Comparison of ENCODE assay signal across 24 cellular contexts in the genomic region with DNA sequence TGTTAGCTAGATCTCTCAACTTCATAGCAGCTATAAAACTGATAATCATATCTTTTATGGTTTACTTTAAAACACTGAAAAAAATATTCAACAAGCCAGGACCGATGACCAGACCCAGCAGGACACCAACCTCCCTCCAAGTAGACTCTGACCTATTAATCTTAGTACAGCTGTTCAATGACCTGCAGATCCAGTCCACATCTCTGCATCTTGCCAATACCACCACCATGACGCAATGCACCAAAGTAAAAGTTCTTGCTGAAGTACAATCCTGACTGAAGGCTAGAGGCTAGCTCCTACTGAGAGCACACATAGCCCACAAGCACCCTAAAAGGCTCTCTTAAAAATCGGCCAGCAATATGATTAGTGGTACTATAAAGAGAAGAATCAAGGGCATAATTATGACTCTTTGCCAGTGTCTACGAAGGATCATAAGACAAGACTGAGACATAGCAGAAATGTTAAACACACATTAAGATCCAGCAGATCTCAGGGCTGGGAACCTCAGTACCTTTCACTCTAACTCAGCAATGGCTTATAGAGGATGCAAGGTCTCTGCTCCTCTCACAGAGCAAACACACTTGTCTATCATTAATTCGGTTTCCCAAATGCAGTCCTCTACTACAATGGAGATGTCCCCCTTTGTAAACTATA. TPM values are rescaled to one million over a fixed set of nuclear protein-coding genes. Genes with fewer than 3 reads are reported as not detected.
DNase-seq lines count a peak whose midpoint lies in the region; ATAC-seq and TF ChIP-seq lines count a peak whose summit lies in the region.
"Had no signal": no experiment of that assay in that cellular context is flagged by ENCODE, and none has a peak within 500 bp of the region (broad histone marks: within the 10 kb centered on the region; RNA-seq: fewer than 3 reads in every experiment).

No MANE protein-coding gene starts in this region.

- ATAC-seq in GM19455 (IDR thresholded peaks at IDR 0.05; ENCODE audit: unreplicated experiment): no peak
- ATAC-seq: activated T-cell treated with anti-CD3 and anti-CD28 coated beads, Interleukin-2, amount 50 U/mL, for 72 hours; effector memory CD8-positive, alpha-beta T cell; natural killer cell treated with Interleukin-12 subunit alpha and Interleukin-12 subunit beta and Interleukin-15 and Interleukin-18, amount 100 ng/mL, for 72 hours; Right ventricle myocardium inferior had no signal

- H2AFZ ChIP-seq in OCI-LY3 (ENCODE audit: low read depth, low read length): no peak overlapping the region

- H3K4me1 Mint-ChIP-seq in CD8-positive, alpha-beta memory T cell: peaks cover 48 to 87% (median 78%) of the 10 kb centered on the region in 3 donors

- no peaks in the 10 kb centered on the region for H3K36me3 ChIP-seq in CD8-positive, alpha-beta memory T cell (ENCODE audit: insufficient read depth, low read length)
- peaks cover 20% of the 10 kb centered on the region for H3K36me3 ChIP-seq in OCI-LY3 (replicated peaks; ENCODE audit: low read depth, low read length)
- H3K36me3 ChIP-seq: esophagus muscularis mucosa, ovary had no signal

- peak overlapping the region; percentile 4 to 90 (median 20) for H3K27ac Mint-ChIP-seq in CD8-positive, alpha-beta memory T cell
- H3K27ac Mint-ChIP-seq: activated naive CD4-positive, alpha-beta T cell treated with anti-CD3 and anti-CD28 coated beads, Interleukin-2, amount 50 U/mL, for 72 hours; activated T-cell treated with anti-CD3 and anti-CD28 coated beads, Interleukin-2, amount 50 U/mL, for 72 hours; natural killer cell treated with Interleukin-12 subunit alpha and Interleukin-12 subunit beta and Interleukin-15 and Interleukin-18, amount 100 ng/mL, for 72 hours had no signal

- no peaks in the 10 kb centered on the region for H3K9me3 ChIP-seq in CD8-positive, alpha-beta memory T cell (ENCODE audit: low read length)
- no peaks in the 10 kb centered on the region for H3K9me3 ChIP-seq in OCI-LY3 (ENCODE audit: insufficient read depth, low read length)
- H3K9me3 ChIP-seq: esophagus muscularis mucosa, ovary, sigmoid colon, testis had no signal

- H3K4me2 ChIP-seq in OCI-LY3 (ENCODE audit: low read length): peak overlapping the region; percentile 36

- no peaks in the 10 kb centered on the region for H3K9me3 Mint-ChIP-seq in CD8-positive, alpha-beta memory T cell
- H3K9me3 Mint-ChIP-seq: activated naive CD4-positive, alpha-beta T cell treated with anti-CD3 and anti-CD28 coated beads, Interleukin-2, amount 50 U/mL, for 72 hours; activated T-cell treated with anti-CD3 and anti-CD28 coated beads, Interleukin-2, amount 50 U/mL, for 72 hours; effector memory CD8-positive, alpha-beta T cell; natural killer cell treated with Interleukin-12 subunit alpha and Interleukin-12 subunit beta and Interleukin-15 and Interleukin-18, amount 100 ng/mL, for 72 hours had no signal

- no peak overlapping the region for H3K4me3 ChIP-seq in CD8-positive, alpha-beta memory T cell (ENCODE audit: low read length)
- H3K4me3 ChIP-seq in OCI-LY3 (ENCODE audit: low read length) (peak overlapping the region; percentile 9; the same call in 1 of the 2 replicates), fibroblast of pulmonary artery (replicated peaks; ENCODE audit: low read depth, low read length) (no peak overlapping the region)
- H3K4me3 ChIP-seq: esophagus muscularis mucosa, ovary, sigmoid colon, testis had no signal

- H3K4me1 ChIP-seq in CD8-positive, alpha-beta memory T cell (ENCODE audit: insufficient read depth, low read length): peaks cover 9% of the 10 kb centered on the region
- peaks cover 39% of the 10 kb centered on the region for H3K4me1 ChIP-seq in OCI-LY3 (ENCODE audit: low read length)
- H3K4me1 ChIP-seq: testis had no signal

- H3K79me2 ChIP-seq in OCI-LY3 (ENCODE audit: low read length): peaks cover 85% of the 10 kb centered on the region

- H3K27me3 ChIP-seq in CD8-positive, alpha-beta memory T cell (ENCODE audit: insufficient read depth, low read length, poor library complexity, severe bottlenecking): no peaks in the 10 kb centered on the region
- no peaks in the 10 kb centered on the region for H3K27me3 ChIP-seq in OCI-LY3 (ENCODE audit: low read depth, low read length)
- H3K27me3 ChIP-seq: esophagus muscularis mucosa, ovary, testis had no signal

- TF ChIP-seq CTCF in OCI-LY3 (IDR thresholded peaks at IDR 0.05; ENCODE audit: low read depth, low read length): no peak
- TF ChIP-seq CTCF in fibroblast of pulmonary artery (IDR thresholded peaks at IDR 0.05; ENCODE audit: low read length, missing control alignments): no peak

- H3K27ac ChIP-seq in CD8-positive, alpha-beta memory T cell (ENCODE audit: low read depth, low read length): no peak overlapping the region
- H3K27ac ChIP-seq in OCI-LY3 (ENCODE audit: low read length): peak overlapping the region; percentile 18
- H3K27ac ChIP-seq: esophagus muscularis mucosa, ovary, sigmoid colon, testis had no signal

- no peak overlapping the region for H3K9ac ChIP-seq in OCI-LY3 (ENCODE audit: low read length)

- peaks cover 30% of the 10 kb centered on the region for H4K20me1 ChIP-seq in OCI-LY3 (ENCODE audit: insufficient read depth, low read length)

- H3K36me3 Mint-ChIP-seq in CD8-positive, alpha-beta memory T cell: peaks cover 9 to 48% (median 16%) of the 10 kb centered on the region in 3 donors

- peak overlapping the region in 1 of 7 donors; percentile 15 for H3K4me3 Mint-ChIP-seq in CD8-positive, alpha-beta memory T cell
- H3K4me3 Mint-ChIP-seq: effector memory CD8-positive, alpha-beta T cell; natural killer cell treated with Interleukin-12 subunit alpha and Interleukin-12 subunit beta and Interleukin-15 and Interleukin-18, amount 100 ng/mL, for 72 hours had no signal

- POLR2A ChIA-PET in CD8-positive, alpha-beta memory T cell (lab: Charles Lee): interaction anchor here (0.6 kb wide), 1 partner anchor 655 kb away, joined by 8 read pairs; no protein-coding TSS in a partner anchor

- DNase-seq in CD8-positive, alpha-beta memory T cell: no peak
- DNase-seq in fibroblast of pulmonary artery (ENCODE audit: low read depth): peak; percentile 6
- DNase-seq in renal cortical epithelial cell (ENCODE audit: low read depth): peak; percentile 10
- DNase-seq in inferior parietal cortex (ENCODE audit: extremely low spot score): no peak
- no peak for DNase-seq in middle frontal gyrus (ENCODE audit: extremely low spot score, low spot score)
- DNase-seq: activated T-cell treated with anti-CD3 and anti-CD28 coated beads, Interleukin-2, amount 50 U/mL, for 72 hours; DMS53; effector memory CD8-positive, alpha-beta T cell; GF-D8; Kasumi-1; mesendoderm; NCI-H1105; NCI-H2029; NCI-H2227 treated with DMSO at 0.1 percent for 48 hours; ovary; sigmoid colon; T1000; testis had no signal

- CTCF ChIA-PET in CD8-positive, alpha-beta memory T cell (lab: Charles Lee): no interaction called here

- no peaks in the 10 kb centered on the region for H3K27me3 Mint-ChIP-seq in CD8-positive, alpha-beta memory T cell
- H3K27me3 Mint-ChIP-seq: effector memory CD8-positive, alpha-beta T cell had no signal

RNA-seq across cellular contexts. Expression of a gene that starts 7.6 kb away (rescaled TPM):
- total RNA-seq in CD8-positive, alpha-beta memory T cell: 10 to 100 TPM; 39.6 to 42.1 TPM
- 8.5 TPM for polyA plus RNA-seq in CD8-positive, alpha-beta memory T cell
- total RNA-seq in renal cortical epithelial cell: 8.9 and 35.5 TPM in 2 replicates

Comparison
In these comparisons a context has a peak if more than half of its experiments do, and no peak if none do; other contexts are left out.
1. DNase-seq: peak in fibroblast of pulmonary artery (single experiment) and renal cortical epithelial cell (single experiment); none in CD8-positive, alpha-beta memory T cell (0 of 5), inferior parietal cortex (single experiment) and middle frontal gyrus (single experiment).